In genomic region chr4:41681054-41681453, GRCh38 we compare ENCODE assay signal across 5 cellular contexts.
"Had no signal": no experiment of that assay in that cellular context is flagged by ENCODE, and none has a peak within 500 bp of the region (broad histone marks: within the 10 kb centered on the region; RNA-seq: fewer than 3 reads in every experiment).

No MANE protein-coding gene starts in this region.

- DNase-seq: H9, HCEC 1CT, IMR-90 had no signal

- H3K4me1 Mint-ChIP-seq: GM23338, H9 had no signal

- H3K9me3 Mint-ChIP-seq: GM23338, H9 had no signal

- H3K4me3 Mint-ChIP-seq: GM23338, H9 had no signal

- H3K27ac Mint-ChIP-seq: GM23338, H9 had no signal

- H3K4me3 ChIP-seq: GM23338, K562 had no signal

- H3K4me2 ChIP-seq: GM23338 had no signal

- H2AFZ ChIP-seq: GM23338 had no signal

- ATAC-seq: GM23338, K562 had no signal
